ENCODE assay signal across 18 cellular contexts in genomic region chr3:109952924-109953323, GRCh38.
DNase-seq lines count a peak whose midpoint lies in the region; ATAC-seq and TF ChIP-seq lines count a peak whose summit lies in the region.
"Had no signal": no experiment of that assay in that cellular context is flagged by ENCODE, and none has a peak within 500 bp of the region (broad histone marks: within the 10 kb centered on the region; RNA-seq: fewer than 3 reads in every experiment).

No MANE protein-coding gene starts in this region.

- WGBS in psoas muscle, 3 donors = 77 to 88% (median 84%) methylated on average over 2 of the region's 2 CpGs

- H3K4me3 ChIP-seq in cardiac fibroblast (replicated peaks in 1 of 2; ENCODE audit: low read depth in 2 of 2, low read length in 2 of 2) (no peak overlapping the region), fibroblast of the aortic adventitia (ENCODE audit: low read depth, low read length) (no peak overlapping the region), SJCRH30 (no peak overlapping the region), psoas muscle (no peak overlapping the region)
- H3K4me3 ChIP-seq: A549, PC-9 had no signal

- TF ChIP-seq CTCF in cardiac fibroblast (IDR thresholded peaks at IDR 0.05; ENCODE audit: low read depth, low read length) (no peak), fibroblast of the aortic adventitia (IDR thresholded peaks at IDR 0.05; ENCODE audit: insufficient read depth, low read length) (no peak), psoas muscle (IDR thresholded peaks at IDR 0.05) (no peak), GM13976 (IDR thresholded peaks at IDR 0.05; ENCODE audit: borderline replicate concordance, control extremely low read depth, extremely low read depth, insufficient read depth, missing control alignments) (no peak)

- DNase-seq in Right ventricle myocardium superior (no peak), cardiac septum (ENCODE audit: low spot score) (no peak), cardiac fibroblast (ENCODE audit: low read depth in 2 of 2) (peak; percentile 53 to 74), fibroblast of the aortic adventitia (ENCODE audit: low read depth) (peak; percentile 52), SJCRH30 (no peak), psoas muscle (no peak), GM13976 (ENCODE audit: low spot score) (no peak)
- DNase-seq: CD4-positive, alpha-beta memory T cell; DMS153; GDM1; HCEC 1CT; NCI-H1105; NCI-H2081; NCI-H510A treated with DMSO at 0.1 percent for 48 hours; PC-9 had no signal

- H3K36me3 ChIP-seq in SJCRH30 (no peaks in the 10 kb centered on the region), psoas muscle (ENCODE audit: insufficient read depth in 1 of 2, low read depth in 1 of 2) (no peaks in the 10 kb centered on the region)

- H3K4me1 ChIP-seq in SJCRH30 (no peaks in the 10 kb centered on the region), psoas muscle (no peaks in the 10 kb centered on the region)
- H3K4me1 ChIP-seq: A549 had no signal

- ATAC-seq in Right ventricle myocardium superior (ENCODE audit: poor library complexity) (peak; percentile 51), psoas muscle (no peak), GM21825 (IDR thresholded peaks at IDR 0.05; ENCODE audit: unreplicated experiment) (no peak)
- ATAC-seq: A549 had no signal

- intact Hi-C loops in Right ventricle myocardium superior (cut with DNase I) = no loop called here
- intact Hi-C loops in cardiac septum (cut with DNase I) = no loop called here
- intact Hi-C loops in psoas muscle (cut with DNase I) = no loop called here

- H3K27ac ChIP-seq in SJCRH30 (no peak overlapping the region), psoas muscle (no peak overlapping the region)
- H3K27ac ChIP-seq: A549, PC-9, RWPE1 had no signal

- no peaks in the 10 kb centered on the region for H3K27me3 ChIP-seq in SJCRH30
- no peaks in the 10 kb centered on the region for H3K27me3 ChIP-seq in psoas muscle (ENCODE audit: insufficient read depth in 3 of 3, low read length in 2 of 3)

- in situ Hi-C loops in GM13976 (cut with MboI; ENCODE audit: low sequenced_read_pairs, unreplicated experiment) = no loop called here

- no peaks in the 10 kb centered on the region for H3K9me3 ChIP-seq in SJCRH30 (replicated peaks)
- H3K9me3 ChIP-seq in psoas muscle = no peaks in the 10 kb centered on the region
- H3K9me3 ChIP-seq: A549 had no signal

Comparison
In these comparisons a context has a peak if more than half of its experiments do, and no peak if none do; other contexts are left out.
1. DNase-seq: peak in cardiac fibroblast (2 of 2) and fibroblast of the aortic adventitia (single experiment); none in Right ventricle myocardium superior (single experiment), cardiac septum (single experiment), SJCRH30 (0 of 2), psoas muscle (0 of 2) and GM13976 (single experiment).